In genomic region chr3:141266186-141266585, GRCh38 we compare ENCODE assay signal across 14 cellular contexts. TPM values are rescaled to one million over a fixed set of nuclear protein-coding genes. Genes with fewer than 3 reads are reported as not detected.
DNase-seq lines count a peak whose midpoint lies in the region; ATAC-seq lines count a peak whose summit lies in the region.
"Had no signal": no experiment of that assay in that cellular context is flagged by ENCODE, and none has a peak within 500 bp of the region (broad histone marks: within the 10 kb centered on the region; RNA-seq: fewer than 3 reads in every experiment).

No MANE protein-coding gene starts in this region.

- H3K9me3 Mint-ChIP-seq in activated naive CD4-positive, alpha-beta T cell treated with anti-CD3 and anti-CD28 coated beads, Interleukin-2, amount 10 ng/mL, durations not matched to agents 7 days and 5 days, result no peaks in the 10 kb centered on the region
- H3K9me3 Mint-ChIP-seq in activated CD4-positive, alpha-beta memory T cell treated with anti-CD3 and anti-CD28 coated beads, Interleukin-2, amount 10 ng/mL, durations not matched to agents 7 days and 5 days, result no peaks in the 10 kb centered on the region
- no peaks in the 10 kb centered on the region for H3K9me3 Mint-ChIP-seq in effector memory CD8-positive, alpha-beta T cell
- H3K9me3 Mint-ChIP-seq in stimulated activated naive CD8-positive, alpha-beta T cell treated with anti-CD3 and anti-CD28 coated beads, Interleukin-15, amount 100 ng/mL, for 72 hours, result no peaks in the 10 kb centered on the region
- H3K9me3 Mint-ChIP-seq: IgD-negative memory B cell, nephron had no signal

- POLR2A ChIA-PET in activated CD4-positive, alpha-beta memory T cell treated with anti-CD3 and anti-CD28 coated beads, Interleukin-2, amount 10 ng/mL, durations not matched to agents 7 days and 5 days (lab: Charles Lee), result interaction anchor here (0.8 to 5.8 kb wide), 7 partner anchors 8 to 41 kb away, joined by 3 to 53 read pairs (median 4); partner anchors contain the start of gene PXYLP1

- H3K4me3 Mint-ChIP-seq in activated naive CD4-positive, alpha-beta T cell treated with anti-CD3 and anti-CD28 coated beads, Interleukin-2, amount 10 ng/mL, durations not matched to agents 7 days and 5 days, result peak overlapping the region; percentile 6
- peak overlapping the region; percentile 25 for H3K4me3 Mint-ChIP-seq in activated CD4-positive, alpha-beta memory T cell treated with anti-CD3 and anti-CD28 coated beads, Interleukin-2, amount 10 ng/mL, durations not matched to agents 7 days and 5 days
- H3K4me3 Mint-ChIP-seq in effector memory CD8-positive, alpha-beta T cell, result peak overlapping the region; percentile 77 to 81
- H3K4me3 Mint-ChIP-seq in stimulated activated naive CD8-positive, alpha-beta T cell treated with anti-CD3 and anti-CD28 coated beads, Interleukin-15, amount 100 ng/mL, for 72 hours, result peak overlapping the region; percentile 81 to 91
- H3K4me3 Mint-ChIP-seq: nephron had no signal

- H3K27ac Mint-ChIP-seq in activated naive CD4-positive, alpha-beta T cell treated with anti-CD3 and anti-CD28 coated beads, Interleukin-2, amount 10 ng/mL, durations not matched to agents 7 days and 5 days, result peak overlapping the region; percentile 96
- peak overlapping the region; percentile 92 for H3K27ac Mint-ChIP-seq in activated CD4-positive, alpha-beta memory T cell treated with anti-CD3 and anti-CD28 coated beads, Interleukin-2, amount 10 ng/mL, durations not matched to agents 7 days and 5 days
- peak overlapping the region; percentile 88 to 92 for H3K27ac Mint-ChIP-seq in effector memory CD8-positive, alpha-beta T cell
- H3K27ac Mint-ChIP-seq in stimulated activated naive CD8-positive, alpha-beta T cell treated with anti-CD3 and anti-CD28 coated beads, Interleukin-15, amount 100 ng/mL, for 72 hours, result peak overlapping the region; percentile 93 to 96
- H3K27ac Mint-ChIP-seq: nephron had no signal

- H3K27me3 Mint-ChIP-seq in activated naive CD4-positive, alpha-beta T cell treated with anti-CD3 and anti-CD28 coated beads, Interleukin-2, amount 10 ng/mL, durations not matched to agents 7 days and 5 days, result no peaks in the 10 kb centered on the region
- H3K27me3 Mint-ChIP-seq in activated CD4-positive, alpha-beta memory T cell treated with anti-CD3 and anti-CD28 coated beads, Interleukin-2, amount 10 ng/mL, durations not matched to agents 7 days and 5 days, result no peaks in the 10 kb centered on the region
- H3K27me3 Mint-ChIP-seq in effector memory CD8-positive, alpha-beta T cell, result no peaks in the 10 kb centered on the region
- no peaks in the 10 kb centered on the region for H3K27me3 Mint-ChIP-seq in stimulated activated naive CD8-positive, alpha-beta T cell treated with anti-CD3 and anti-CD28 coated beads, Interleukin-15, amount 100 ng/mL, for 72 hours

- H3K36me3 Mint-ChIP-seq in activated naive CD4-positive, alpha-beta T cell treated with anti-CD3 and anti-CD28 coated beads, Interleukin-2, amount 10 ng/mL, durations not matched to agents 7 days and 5 days, result peaks cover 19% of the 10 kb centered on the region
- H3K36me3 Mint-ChIP-seq in activated CD4-positive, alpha-beta memory T cell treated with anti-CD3 and anti-CD28 coated beads, Interleukin-2, amount 10 ng/mL, durations not matched to agents 7 days and 5 days (ENCODE audit: low read depth), result peaks cover 20% of the 10 kb centered on the region
- peaks cover 5% of the 10 kb centered on the region for H3K36me3 Mint-ChIP-seq in effector memory CD8-positive, alpha-beta T cell (ENCODE audit: insufficient read depth)

- DNase-seq in activated naive CD4-positive, alpha-beta T cell treated with anti-CD3 and anti-CD28 coated beads, Interleukin-2, amount 10 ng/mL, durations not matched to agents 7 days and 5 days, result no peak
- DNase-seq in activated naive CD4-positive, alpha-beta T cell treated with anti-CD3 and anti-CD28 coated beads, Interleukin-2, amount 50 U/mL, for 16 hours, result no peak
- DNase-seq in activated CD4-positive, alpha-beta memory T cell treated with anti-CD3 and anti-CD28 coated beads, Interleukin-2, amount 10 ng/mL, durations not matched to agents 7 days and 5 days, result no peak
- DNase-seq in effector memory CD8-positive, alpha-beta T cell, result no peak
- DNase-seq in stimulated activated naive CD8-positive, alpha-beta T cell treated with anti-CD3 and anti-CD28 coated beads, Interleukin-15, amount 100 ng/mL, for 72 hours, result no peak
- DNase-seq in NOMO-1 treated with dmso at 0.1 percent for 144 hours (lab: John Stamatoyannopoulos, UW; ENCODE audit: unreplicated experiment) (no peak), AG08396 (ENCODE audit: low spot score) (no peak)
- DNase-seq: cerebellar nuclear complex, NCI-H1694 treated with DMSO at 0.1 percent for 48 hours, NCI-H774, SHP77 had no signal

- H3K4me1 Mint-ChIP-seq in activated naive CD4-positive, alpha-beta T cell treated with anti-CD3 and anti-CD28 coated beads, Interleukin-2, amount 10 ng/mL, durations not matched to agents 7 days and 5 days, result peaks cover 50% of the 10 kb centered on the region
- peaks cover 47% of the 10 kb centered on the region for H3K4me1 Mint-ChIP-seq in activated CD4-positive, alpha-beta memory T cell treated with anti-CD3 and anti-CD28 coated beads, Interleukin-2, amount 10 ng/mL, durations not matched to agents 7 days and 5 days
- peaks cover 22 to 32% of the 10 kb centered on the region in 2 donors for H3K4me1 Mint-ChIP-seq in effector memory CD8-positive, alpha-beta T cell (ENCODE audit: low read depth in 2 of 2)
- H3K4me1 Mint-ChIP-seq in stimulated activated naive CD8-positive, alpha-beta T cell treated with anti-CD3 and anti-CD28 coated beads, Interleukin-15, amount 100 ng/mL, for 72 hours, result peaks cover 52% of the 10 kb centered on the region
- H3K4me1 Mint-ChIP-seq: nephron had no signal

- ATAC-seq in effector memory CD8-positive, alpha-beta T cell (replicated peaks), result no peak
- no peak for ATAC-seq in stimulated activated naive CD8-positive, alpha-beta T cell treated with anti-CD3 and anti-CD28 coated beads, Interleukin-15, amount 100 ng/mL, for 72 hours
- ATAC-seq in HG03378 (IDR thresholded peaks at IDR 0.05; ENCODE audit: unreplicated experiment), result no peak

- CTCF ChIA-PET in activated naive CD4-positive, alpha-beta T cell treated with anti-CD3 and anti-CD28 coated beads, Interleukin-2, amount 10 ng/mL, durations not matched to agents 7 days and 5 days (lab: Charles Lee), result interaction anchor here (1.0 to 4.1 kb wide), 7 partner anchors 11 to 41 kb away, joined by 3 to 25 read pairs (median 6); partner anchors contain the start of gene PXYLP1
- CTCF ChIA-PET in activated CD4-positive, alpha-beta memory T cell treated with anti-CD3 and anti-CD28 coated beads, Interleukin-2, amount 10 ng/mL, durations not matched to agents 7 days and 5 days (lab: Charles Lee), result interaction anchor here (0.6 to 2.0 kb wide), 7 partner anchors 10 to 609 kb away, joined by 3 to 45 read pairs (median 4); partner anchors contain the start of gene PXYLP1

RNA-seq across cellular contexts. Expression of gene PXYLP1, which starts 34.6 kb away (rescaled TPM):
- 10 to 100 TPM; 16.1 to 16.5 TPM for total RNA-seq in activated CD4-positive, alpha-beta memory T cell treated with anti-CD3 and anti-CD28 coated beads, Interleukin-2, amount 10 ng/mL, durations not matched to agents 7 days and 5 days

Comparison
In these comparisons a context has a peak if more than half of its experiments do, and no peak if none do; other contexts are left out.
1. H3K4me3 Mint-ChIP-seq: peak in every context shown above with its lines; median percentile 86 in stimulated activated naive CD8-positive, alpha-beta T cell treated with anti-CD3 and anti-CD28 coated beads, Interleukin-15, amount 100 ng/mL, for 72 hours; 79 in effector memory CD8-positive, alpha-beta T cell; 25 in activated CD4-positive, alpha-beta memory T cell treated with anti-CD3 and anti-CD28 coated beads, Interleukin-2, amount 10 ng/mL, durations not matched to agents 7 days and 5 days; 6 in activated naive CD4-positive, alpha-beta T cell treated with anti-CD3 and anti-CD28 coated beads, Interleukin-2, amount 10 ng/mL, durations not matched to agents 7 days and 5 days.